In genomic region chr16:68367034-68367433, GRCh38 we compare ENCODE assay signal across 8 cellular contexts. TPM values are rescaled to one million over a fixed set of nuclear protein-coding genes. Genes with fewer than 3 reads are reported as not detected.
DNase-seq lines count a peak whose midpoint lies in the region; ATAC-seq and TF ChIP-seq lines count a peak whose summit lies in the region.

No MANE protein-coding gene starts in this region.

- peak; percentile 11 to 26 for DNase-seq in NOMO-1 (lab: John Stamatoyannopoulos, UW; ENCODE audit: unreplicated experiment in 2 of 2)
- DNase-seq in NOMO-1 treated with dmso at 0.1 percent for 144 hours (lab: John Stamatoyannopoulos, UW; ENCODE audit: unreplicated experiment): no peak
- no peak for DNase-seq in MM.1S
- DNase-seq in activated CD4-positive, alpha-beta memory T cell treated with anti-CD3 and anti-CD28 coated beads for 36 hours: peak; percentile 57
- no peak for DNase-seq in heart right ventricle
- DNase-seq in stimulated activated effector memory CD8-positive, alpha-beta T cell treated with anti-CD3 and anti-CD28 coated beads, Interleukin-12 subunit alpha, Interleukin-12 subunit beta, amount 100 ng/mL, for 72 hours (ENCODE audit: low spot score in 2 of 2): peak; percentile 31 to 66
- DNase-seq in dedifferentiated amniotic fluid mesenchymal stem cell (ENCODE audit: extremely low spot score): no peak
- DNase-seq in kidney glomerular epithelial cell (lab: John Stamatoyannopoulos, UW): no peak

- no peak overlapping the region for H3K9ac ChIP-seq in MM.1S (ENCODE audit: low read length)

- no peaks in the 10 kb centered on the region for H3K9me2 ChIP-seq in MM.1S (replicated peaks; ENCODE audit: insufficient read depth, low read length)

- TF ChIP-seq CTCF in MM.1S (IDR thresholded peaks at IDR 0.05; ENCODE audit: low read length) (peak; percentile 26), heart right ventricle (IDR thresholded peaks at IDR 0.05) (peak in 7 of 9 donors; percentile 28 to 61 (median 44))

- H3K27ac ChIP-seq in MM.1S (ENCODE audit: low read length) (peak overlapping the region; percentile 98; the same call in 1 of the 2 replicates), heart right ventricle (no peak overlapping the region)

- H3K9me3 ChIP-seq in MM.1S (replicated peaks; ENCODE audit: insufficient read depth, low read length) (no peaks in the 10 kb centered on the region), heart right ventricle (no peaks in the 10 kb centered on the region)

- peak in 1 of 8 donors; percentile 20 for ATAC-seq in heart right ventricle
- ATAC-seq in stimulated activated effector memory CD8-positive, alpha-beta T cell treated with anti-CD3 and anti-CD28 coated beads, Interleukin-12 subunit alpha, Interleukin-12 subunit beta, amount 100 ng/mL, for 72 hours: peak; percentile 54

- H3K36me3 ChIP-seq in MM.1S (replicated peaks; ENCODE audit: insufficient read depth, low read length): no peaks in the 10 kb centered on the region
- H3K36me3 ChIP-seq in heart right ventricle: no peaks in the 10 kb centered on the region

- no peaks in the 10 kb centered on the region for H4K20me1 ChIP-seq in MM.1S (ENCODE audit: insufficient read depth, low read length)

- no peak overlapping the region for H2AFZ ChIP-seq in MM.1S (ENCODE audit: low read length)

- H3K4me3 ChIP-seq in MM.1S (ENCODE audit: low read length): no peak overlapping the region
- H3K4me3 ChIP-seq in heart right ventricle: no peak overlapping the region

- no peaks in the 10 kb centered on the region for H3K27me3 ChIP-seq in MM.1S (replicated peaks; ENCODE audit: insufficient read depth, low read length)
- peaks cover 0 to 29% (median 14%) of the 10 kb centered on the region in 7 donors for H3K27me3 ChIP-seq in heart right ventricle

- intact Hi-C loops in activated CD4-positive, alpha-beta memory T cell treated with anti-CD3 and anti-CD28 coated beads for 36 hours (cut with micrococcal nuclease): loop anchor here (1.0 kb wide), 1 partner anchor 143 kb away; no protein-coding TSS in a partner anchor
- intact Hi-C loops in heart right ventricle (cut with DNase I): loop anchor here in 1 of 10 donors (10.0 kb wide), 1 partner anchor 138 kb away; no protein-coding TSS in a partner anchor

- peaks cover 32% of the 10 kb centered on the region for H3F3A ChIP-seq in MM.1S (ENCODE audit: insufficient read depth, low read length)

- CTCF ChIA-PET in activated CD4-positive, alpha-beta memory T cell treated with anti-CD3 and anti-CD28 coated beads for 36 hours (lab: Charles Lee): interaction anchor here (0.6 to 2.6 kb wide), 7 partner anchors 10 to 453 kb away, joined by 3 to 7 read pairs (median 5); no protein-coding TSS in a partner anchor

- H3K4me2 ChIP-seq in MM.1S (ENCODE audit: low read depth, low read length): no peak overlapping the region

- H3K9me3 Mint-ChIP-seq in activated CD4-positive, alpha-beta memory T cell treated with anti-CD3 and anti-CD28 coated beads for 36 hours: no peaks in the 10 kb centered on the region
- H3K9me3 Mint-ChIP-seq in stimulated activated effector memory CD8-positive, alpha-beta T cell treated with anti-CD3 and anti-CD28 coated beads, Interleukin-12 subunit alpha, Interleukin-12 subunit beta, amount 100 ng/mL, for 72 hours: no peaks in the 10 kb centered on the region

- H3K36me3 Mint-ChIP-seq in activated CD4-positive, alpha-beta memory T cell treated with anti-CD3 and anti-CD28 coated beads for 36 hours: no peaks in the 10 kb centered on the region
- H3K36me3 Mint-ChIP-seq in stimulated activated effector memory CD8-positive, alpha-beta T cell treated with anti-CD3 and anti-CD28 coated beads, Interleukin-12 subunit alpha, Interleukin-12 subunit beta, amount 100 ng/mL, for 72 hours: no peaks in the 10 kb centered on the region

- 35 to 36% methylated on average over 13 of the region's 13 CpGs for WGBS in heart right ventricle, 2 donors

- H3K27me3 Mint-ChIP-seq in activated CD4-positive, alpha-beta memory T cell treated with anti-CD3 and anti-CD28 coated beads for 36 hours: peaks cover 10% of the 10 kb centered on the region

- H3K4me1 ChIP-seq in MM.1S (ENCODE audit: low read length): peaks cover 37% of the 10 kb centered on the region
- H3K4me1 ChIP-seq in heart right ventricle: peaks cover 0 to 35% (median 0%) of the 10 kb centered on the region in 9 donors

- H3K79me2 ChIP-seq in MM.1S (ENCODE audit: low read length): peaks cover 9% of the 10 kb centered on the region; the same call in 1 of the 2 replicates

- POLR2A ChIA-PET in activated CD4-positive, alpha-beta memory T cell treated with anti-CD3 and anti-CD28 coated beads for 36 hours (lab: Charles Lee): no interaction called here

- H3K4me1 Mint-ChIP-seq in activated CD4-positive, alpha-beta memory T cell treated with anti-CD3 and anti-CD28 coated beads for 36 hours (ENCODE audit: low read depth): peaks cover 32% of the 10 kb centered on the region
- H3K4me1 Mint-ChIP-seq in stimulated activated effector memory CD8-positive, alpha-beta T cell treated with anti-CD3 and anti-CD28 coated beads, Interleukin-12 subunit alpha, Interleukin-12 subunit beta, amount 100 ng/mL, for 72 hours: peaks cover 69% of the 10 kb centered on the region

- H3K4me3 Mint-ChIP-seq in activated CD4-positive, alpha-beta memory T cell treated with anti-CD3 and anti-CD28 coated beads for 36 hours: no peak overlapping the region
- H3K4me3 Mint-ChIP-seq in stimulated activated effector memory CD8-positive, alpha-beta T cell treated with anti-CD3 and anti-CD28 coated beads, Interleukin-12 subunit alpha, Interleukin-12 subunit beta, amount 100 ng/mL, for 72 hours: no peak overlapping the region

- H3K27ac Mint-ChIP-seq in activated CD4-positive, alpha-beta memory T cell treated with anti-CD3 and anti-CD28 coated beads for 36 hours: no peak overlapping the region
- no peak overlapping the region for H3K27ac Mint-ChIP-seq in stimulated activated effector memory CD8-positive, alpha-beta T cell treated with anti-CD3 and anti-CD28 coated beads, Interleukin-12 subunit alpha, Interleukin-12 subunit beta, amount 100 ng/mL, for 72 hours

RNA-seq across cellular contexts. Expression of gene PRMT7, which starts 56.2 kb away (rescaled TPM):
- total RNA-seq in activated CD4-positive, alpha-beta memory T cell treated with anti-CD3 and anti-CD28 coated beads for 36 hours: 10 to 100 TPM; 60.4 to 62.8 TPM
- 10 to 100 TPM; 22.0 to 39.2 (median 30.7) TPM for total RNA-seq in heart right ventricle
- 10 to 100 TPM; 18.1 to 57.8 TPM for polyA plus RNA-seq in heart right ventricle

RNA-seq across cellular contexts. Expression of gene SLC7A6OS, which starts 56.3 kb away (rescaled TPM):
- total RNA-seq in activated CD4-positive, alpha-beta memory T cell treated with anti-CD3 and anti-CD28 coated beads for 36 hours: 10 to 100 TPM; 20.6 to 22.2 TPM
- 10 to 100 TPM in 9 of 10 donors, 1 to 10 TPM in 1; 9.9 to 14.4 (median 12.8) TPM for total RNA-seq in heart right ventricle
- 1 to 10 TPM; 7.3 to 9.6 TPM for polyA plus RNA-seq in heart right ventricle

Comparison
In these comparisons a context has a peak if more than half of its experiments do, and no peak if none do; other contexts are left out.
1. DNase-seq: peak in NOMO-1 (2 of 2), activated CD4-positive, alpha-beta memory T cell treated with anti-CD3 and anti-CD28 coated beads for 36 hours (single experiment) and stimulated activated effector memory CD8-positive, alpha-beta T cell treated with anti-CD3 and anti-CD28 coated beads, Interleukin-12 subunit alpha, Interleukin-12 subunit beta, amount 100 ng/mL, for 72 hours (2 of 2); none in NOMO-1 treated with dmso at 0.1 percent for 144 hours (single experiment), MM.1S (single experiment), heart right ventricle (0 of 2), dedifferentiated amniotic fluid mesenchymal stem cell (single experiment) and kidney glomerular epithelial cell (single experiment).